Comparison of ENCODE assay signal across 25 cellular contexts in the genomic region with DNA sequence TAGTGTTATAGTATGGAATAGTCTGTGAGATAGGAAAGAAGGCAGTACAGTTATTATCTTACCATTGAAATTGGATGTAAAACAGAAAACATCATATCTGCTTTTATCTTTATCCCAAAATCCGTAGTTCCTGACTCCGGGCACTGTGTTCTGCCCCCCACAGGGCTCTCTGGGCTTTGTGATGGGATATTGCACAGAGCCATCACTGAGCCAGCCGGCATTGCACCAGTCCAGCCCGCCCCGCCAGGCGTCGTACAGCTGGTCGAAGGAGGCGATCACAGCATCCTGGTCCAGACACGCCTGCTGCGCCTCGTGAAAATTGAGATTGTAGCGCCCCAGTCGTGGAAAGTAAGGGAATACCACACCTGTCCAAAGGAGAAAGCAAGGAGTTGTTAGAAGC.
DNase-seq lines count a peak whose midpoint lies in the region; ATAC-seq, FAIRE-seq and TF ChIP-seq lines count a peak whose summit lies in the region.
"Had no signal": no experiment of that assay in that cellular context is flagged by ENCODE, and none has a peak within 500 bp of the region (broad histone marks: within the 10 kb centered on the region; RNA-seq: fewer than 3 reads in every experiment).

No MANE protein-coding gene starts in this region.

- BruUV-seq in K562 (replicated peaks; lab: Mats Ljungman, UMichigan), result no TSS peak

- H3K9me3 Mint-ChIP-seq in stimulated activated memory B cell treated with anti-CD40 and anti-IgM and Interleukin-4, amounts not matched to agents 10 μg/mL and 1 μg/mL and 100 μg/mL, for 72 hours, result no peaks in the 10 kb centered on the region
- peaks cover 2% of the 10 kb centered on the region in 2 donors for H3K9me3 Mint-ChIP-seq in natural killer cell
- H3K9me3 Mint-ChIP-seq: CD8-positive, alpha-beta T cell had no signal

- no peaks in the 10 kb centered on the region for H3K4me1 Mint-ChIP-seq in stimulated activated memory B cell treated with anti-CD40 and anti-IgM and Interleukin-4, amounts not matched to agents 10 μg/mL and 1 μg/mL and 100 μg/mL, for 72 hours
- H3K4me1 Mint-ChIP-seq in natural killer cell, result no peaks in the 10 kb centered on the region
- H3K4me1 Mint-ChIP-seq: CD4-positive, CD25-positive, alpha-beta regulatory T cell had no signal

- no peak for FAIRE-seq in K562 (lab: Jason Lieb, UNC)
- FAIRE-seq: A549, D721Med, GM12891, GM18507, H1 had no signal

- DNase-seq in D341Med (ENCODE audit: low spot score) (peak; percentile 16), K562 (ENCODE audit: extremely low read depth in 1 of 4, low spot score in 3 of 4) (no peak), neuronal stem cell (ENCODE audit: low spot score) (no peak), AG08395 (ENCODE audit: low spot score) (no peak), natural killer cell (no peak)
- DNase-seq: 8988T; ACHN; Caco-2; CD4-positive, CD25-positive, alpha-beta regulatory T cell; CD8-positive, alpha-beta T cell; DMS 273 treated with DMSO at 0.1 percent for 48 hours; DMS79; EL; GF-D8; H7; HCEC 1CT had no signal

- peak overlapping the region; percentile 15 for H3K18ac ChIP-seq in neuronal stem cell (ENCODE audit: low read length)

- H3K27ac Mint-ChIP-seq in stimulated activated memory B cell treated with anti-CD40 and anti-IgM and Interleukin-4, amounts not matched to agents 10 μg/mL and 1 μg/mL and 100 μg/mL, for 72 hours, result no peak overlapping the region
- no peak overlapping the region for H3K27ac Mint-ChIP-seq in natural killer cell
- H3K27ac Mint-ChIP-seq: CD4-positive, CD25-positive, alpha-beta regulatory T cell; CD8-positive, alpha-beta T cell had no signal

- 2% methylated on average over 14 of the region's 14 CpGs for WGBS in K562 (ENCODE audit: insufficient coverage, low coverage, missing lambda C conversion rate)
- WGBS in neuronal stem cell (ENCODE audit: extremely low coverage in 2 of 2, insufficient read length in 2 of 2, insufficient replicate concordance in 1 of 2), 2 donors, result no CpG with 5 or more reads among the region's 14 CpGs

- H3K9ac ChIP-seq in K562 (ENCODE audit: insufficient read depth in 1 of 2, low read depth in 2 of 2, low read length in 2 of 2), result no peak overlapping the region
- no peak overlapping the region for H3K9ac ChIP-seq in neuronal stem cell (ENCODE audit: low read depth, low read length, poor library complexity)
- H3K9ac ChIP-seq: BLaER1 had no signal

- H2BK15ac ChIP-seq in neuronal stem cell (ENCODE audit: low read length), result no peak overlapping the region

- intact Hi-C loops in K562 (cut with micrococcal nuclease) (no loop called here), natural killer cell (cut with micrococcal nuclease) (no loop called here)

- H3K79me2 ChIP-seq in K562 (ENCODE audit: control insufficient read depth, insufficient read depth, low read length), result no peaks in the 10 kb centered on the region

- in situ Hi-C loops in K562 (cut with MboI), result no loop called here

- H2BK12ac ChIP-seq in neuronal stem cell (ENCODE audit: low read length), result no peak overlapping the region

- no peaks in the 10 kb centered on the region for H4K20me1 ChIP-seq in K562 (replicated peaks; ENCODE audit: control insufficient read depth, insufficient read depth, low read length)
- H4K20me1 ChIP-seq: BLaER1 had no signal

- no peak overlapping the region for H3K14ac ChIP-seq in neuronal stem cell (ENCODE audit: low read length)

- H3K27ac ChIP-seq in K562 (ENCODE audit: extremely low read depth, low read depth, low read length) (no peak overlapping the region), neuronal stem cell (replicated peaks; ENCODE audit: low read length) (no peak overlapping the region)
- H3K27ac ChIP-seq: A549, BLaER1, C4-2B had no signal

- POLR2A ChIA-PET in K562 (lab: Yijun Ruan, JAX), result interaction anchor here (0.6 kb wide), 1 partner anchor 763 kb away, joined by 3 read pairs; no protein-coding TSS in a partner anchor

- H3K4me3 ChIP-seq in K562 (no peak overlapping the region), neuronal stem cell (ENCODE audit: low read length in 2 of 2) (no peak overlapping the region)
- H3K4me3 ChIP-seq: A549, BLaER1 had no signal

- H3K4ac ChIP-seq in neuronal stem cell (ENCODE audit: low read length), result no peak overlapping the region

- no peaks in the 10 kb centered on the region for H3K9me3 ChIP-seq in K562 (replicated peaks; ENCODE audit: control insufficient read depth, insufficient read depth, low read depth, low read length)
- H3K9me3 ChIP-seq in neuronal stem cell (replicated peaks in 1 of 2; ENCODE audit: control insufficient read depth in 2 of 2, insufficient read depth in 1 of 2, low read depth in 1 of 2, low read length in 2 of 2), result no peaks in the 10 kb centered on the region
- H3K9me3 ChIP-seq: A549, BLaER1, Caco-2 had no signal

- H3K27me3 ChIP-seq in K562 (ENCODE audit: control insufficient read depth in 2 of 2, insufficient read depth in 2 of 2, low read length in 2 of 2) (no peaks in the 10 kb centered on the region), neuronal stem cell (ENCODE audit: control insufficient read depth in 3 of 3, insufficient read depth in 3 of 3, low read depth in 1 of 3, low read length in 3 of 3) (no peaks in the 10 kb centered on the region)
- H3K27me3 ChIP-seq: BLaER1 had no signal

- H3K36me3 ChIP-seq in K562 (ENCODE audit: control insufficient read depth, insufficient read depth, low read length) (no peaks in the 10 kb centered on the region), neuronal stem cell (replicated peaks in 1 of 2; ENCODE audit: control insufficient read depth in 2 of 2, insufficient read depth in 2 of 2, low read length in 2 of 2) (no peaks in the 10 kb centered on the region)
- H3K36me3 ChIP-seq: BLaER1 had no signal

- H2AK5ac ChIP-seq in neuronal stem cell (ENCODE audit: low read depth, low read length), result no peak overlapping the region

- peak; percentile 62; the same call in 1 of the 3 replicates for ATAC-seq in K562
- peak; percentile 34 for ATAC-seq in stimulated activated memory B cell treated with anti-CD40 and anti-IgM and Interleukin-4, amounts not matched to agents 10 μg/mL and 1 μg/mL and 100 μg/mL, for 72 hours
- no peak for ATAC-seq in GM18909 (IDR thresholded peaks at IDR 0.05; ENCODE audit: poor library complexity, unreplicated experiment)
- ATAC-seq in natural killer cell, result no peak
- ATAC-seq: A549; CD8-positive, alpha-beta T cell had no signal

- no peaks in the 10 kb centered on the region for H3K36me3 Mint-ChIP-seq in stimulated activated memory B cell treated with anti-CD40 and anti-IgM and Interleukin-4, amounts not matched to agents 10 μg/mL and 1 μg/mL and 100 μg/mL, for 72 hours
- no peaks in the 10 kb centered on the region for H3K36me3 Mint-ChIP-seq in natural killer cell
- H3K36me3 Mint-ChIP-seq: CD4-positive, CD25-positive, alpha-beta regulatory T cell; CD8-positive, alpha-beta T cell had no signal

- no peak overlapping the region for H3K23ac ChIP-seq in neuronal stem cell (ENCODE audit: low read depth, low read length, poor library complexity)

- no peak for TF ChIP-seq RAD21 in K562 (CRISPR knock-in tag; conservative IDR thresholded peaks at IDR 0.05 in 1 of 2, IDR thresholded peaks at IDR 0.05 in 1 of 2)

- TF ChIP-seq EP300 in K562 (IDR thresholded peaks at IDR 0.05; ENCODE audit: low read length), result no peak

- H3K4me2 ChIP-seq in K562 (ENCODE audit: insufficient read depth, low read length) (no peak overlapping the region), neuronal stem cell (ENCODE audit: insufficient read depth, low read length, poor library complexity, severe bottlenecking) (no peak overlapping the region)
- H3K4me2 ChIP-seq: A549, BLaER1 had no signal

- no peak for TF ChIP-seq POLR2A in K562 (conservative IDR thresholded peaks at IDR 0.05)

- CTCF ChIA-PET in K562 (lab: Yijun Ruan, JAX; ENCODE audit: low intra/inter-chr PET ratio), result no interaction called here

- H3K4me3 Mint-ChIP-seq in stimulated activated memory B cell treated with anti-CD40 and anti-IgM and Interleukin-4, amounts not matched to agents 10 μg/mL and 1 μg/mL and 100 μg/mL, for 72 hours, result no peak overlapping the region
- H3K4me3 Mint-ChIP-seq in natural killer cell, result no peak overlapping the region
- H3K4me3 Mint-ChIP-seq: CD4-positive, CD25-positive, alpha-beta regulatory T cell; CD8-positive, alpha-beta T cell had no signal

- H2BK120ac ChIP-seq in neuronal stem cell (ENCODE audit: low read depth, low read length), result no peak overlapping the region

- H3K9me1 ChIP-seq in K562 (ENCODE audit: control insufficient read depth, insufficient read depth, low read length), result no peaks in the 10 kb centered on the region

- no peaks in the 10 kb centered on the region for H3K27me3 Mint-ChIP-seq in stimulated activated memory B cell treated with anti-CD40 and anti-IgM and Interleukin-4, amounts not matched to agents 10 μg/mL and 1 μg/mL and 100 μg/mL, for 72 hours
- H3K27me3 Mint-ChIP-seq in natural killer cell (ENCODE audit: low read depth in 2 of 2), result no peaks in the 10 kb centered on the region
- H3K27me3 Mint-ChIP-seq: CD4-positive, CD25-positive, alpha-beta regulatory T cell had no signal

- H4K8ac ChIP-seq in neuronal stem cell (ENCODE audit: low read depth, low read length), result no peak overlapping the region

- H2AFZ ChIP-seq in K562 (ENCODE audit: low read depth, low read length) (no peak overlapping the region), neuronal stem cell (ENCODE audit: low read length) (peak overlapping the region; percentile 1)

- H4K91ac ChIP-seq in neuronal stem cell (ENCODE audit: low read depth, low read length, poor library complexity), result no peak overlapping the region

- no peak overlapping the region for H2BK5ac ChIP-seq in neuronal stem cell (ENCODE audit: low read length)

- H3K79me1 ChIP-seq in neuronal stem cell (ENCODE audit: low read depth, low read length), result no peaks in the 10 kb centered on the region

- H3K4me1 ChIP-seq in K562 (replicated peaks in 1 of 2; ENCODE audit: control insufficient read depth in 2 of 2, insufficient read depth in 2 of 2, low read length in 2 of 2) (no peaks in the 10 kb centered on the region), neuronal stem cell (ENCODE audit: control insufficient read depth in 2 of 2, insufficient read depth in 1 of 2, low read depth in 1 of 2, low read length in 2 of 2) (peaks cover 0 to 12% of the 10 kb centered on the region in 2 donors)
- H3K4me1 ChIP-seq: BLaER1 had no signal

- TF ChIP-seq CTCF in K562 (IDR thresholded peaks at IDR 0.05 in 2 of 3, conservative IDR thresholded peaks at IDR 0.05 in 1 of 3; ENCODE audit: insufficient read depth in 2 of 3, low read depth in 1 of 3, low read length in 3 of 3), result no peak
- no peak for TF ChIP-seq CTCF in natural killer cell (IDR thresholded peaks at IDR 0.05)

TF ChIP-seq in K562, 482 proteins besides CTCF, POLR2A, EP300 and RAD21 (continues in another document):
- TF ChIP-seq RBM34 (IDR thresholded peaks at IDR 0.05; ENCODE audit: borderline replicate concordance, insufficient read depth, low read length), result no peak
- no peak for TF ChIP-seq KDM4B (IDR thresholded peaks at IDR 0.05; ENCODE audit: borderline replicate concordance in 2 of 2, low read depth in 1 of 2)

Comparison
In these comparisons a context has a peak if more than half of its experiments do, and no peak if none do; other contexts are left out.
1. ATAC-seq: peak in K562 (single experiment) and stimulated activated memory B cell treated with anti-CD40 and anti-IgM and Interleukin-4, amounts not matched to agents 10 μg/mL and 1 μg/mL and 100 μg/mL, for 72 hours (single experiment); none in GM18909 (single experiment) and natural killer cell (0 of 3).